15 cellular contexts compared by ENCODE assay signal in genomic region chr15:85557385-85557784, GRCh38.
"Had no signal": no experiment of that assay in that cellular context is flagged by ENCODE, and none has a peak within 500 bp of the region (broad histone marks: within the 10 kb centered on the region; RNA-seq: fewer than 3 reads in every experiment).

No MANE protein-coding gene starts in this region.

- H3K9me3 ChIP-seq: colonic mucosa, right lobe of liver, SJCRH30 had no signal

- H3K4me3 Mint-ChIP-seq: central memory CD8-positive, alpha-beta T cell; T-helper 1 cell treated with Interleukin-12 subunit alpha and Interleukin-12 subunit beta and Interleukin-4 antibody, amounts not matched to agents 30 μg/mL and 1 μg/mL, for 36 hours had no signal

- DNase-seq: activated CD4-positive, alpha-beta T cell treated with anti-CD3 and anti-CD28 coated beads, Interleukin-2, amount 50 U/mL, for 4 hours; activated effector memory CD4-positive, alpha-beta T cell treated with anti-CD3 and anti-CD28 coated beads, Interleukin-2, amount 50 U/mL, for 16 hours; activated T-cell treated with anti-CD3 and anti-CD28 coated beads for 4 hours; aorta; brain microvascular endothelial cell; colonic mucosa; natural killer cell; right lobe of liver; SJCRH30; small intestine; stimulated activated CD4-positive, alpha-beta T cell treated with anti-CD3 and anti-CD28 coated beads, Interleukin-15, amount 100 ng/mL, for 24 hours; stimulated activated CD4-positive, alpha-beta T cell treated with anti-CD3 and anti-CD28 coated beads, Interleukin-2, amount 100 ng/mL, for 48 hours had no signal

- H3K27ac Mint-ChIP-seq: natural killer cell had no signal

- H3K27me3 Mint-ChIP-seq: central memory CD8-positive, alpha-beta T cell had no signal

- ATAC-seq: natural killer cell, right lobe of liver had no signal

- H3K27ac ChIP-seq: brain microvascular endothelial cell, colonic mucosa, parathyroid adenoma, right lobe of liver, SJCRH30 had no signal

- H3K9ac ChIP-seq: parathyroid adenoma had no signal

- H3K9me3 Mint-ChIP-seq: central memory CD8-positive, alpha-beta T cell; natural killer cell; T-helper 1 cell treated with Interleukin-12 subunit alpha and Interleukin-12 subunit beta and Interleukin-4 antibody, amounts not matched to agents 30 μg/mL and 1 μg/mL, for 36 hours had no signal

- H3K4me1 ChIP-seq: colonic mucosa, parathyroid adenoma, right lobe of liver, SJCRH30 had no signal

- H3K36me3 ChIP-seq: brain microvascular endothelial cell, colonic mucosa, right lobe of liver had no signal

- H3K4me3 ChIP-seq: colonic mucosa, right lobe of liver, SJCRH30 had no signal

- H3K27me3 ChIP-seq: brain microvascular endothelial cell, colonic mucosa, right lobe of liver, SJCRH30 had no signal

- H3K36me3 Mint-ChIP-seq: natural killer cell had no signal
